Comparison of ENCODE assay signal across 1 cellular context in genomic region chr1:72034827-72035226, GRCh38.
TF ChIP-seq lines count a peak whose summit lies in the region.

No MANE protein-coding gene starts in this region.

TF ChIP-seq in GM23338, 12 proteins besides CTCF, POLR2A, EP300 and RAD21 (continued from another document):
- peak; percentile 82 for TF ChIP-seq ZNF462 (CRISPR knock-in tag; IDR thresholded peaks at IDR 0.05)
- no peak for TF ChIP-seq ZNF331 (CRISPR knock-in tag; IDR thresholded peaks at IDR 0.05; ENCODE audit: low read depth)
- peak; percentile 19; the same call in 1 of the 2 replicates for TF ChIP-seq NANOG (IDR thresholded peaks at IDR 0.05; ENCODE audit: borderline replicate concordance)
- TF ChIP-seq REST (IDR thresholded peaks at IDR 0.05; ENCODE audit: unreplicated experiment) = no peak
- no peak for TF ChIP-seq JUNB (IDR thresholded peaks at IDR 0.05; ENCODE audit: unreplicated experiment)
- TF ChIP-seq ETS1 (IDR thresholded peaks at IDR 0.05) = peak; percentile 39; the same call in 1 of the 2 replicates
- no peak for TF ChIP-seq POLR2AphosphoS5 (IDR thresholded peaks at IDR 0.05; ENCODE audit: low read depth)
- peak; percentile 96; the same call in 1 of the 2 replicates for TF ChIP-seq ZNF114 (CRISPR knock-in tag; IDR thresholded peaks at IDR 0.05)
